1 cellular context compared by ENCODE assay signal in the genomic region with DNA sequence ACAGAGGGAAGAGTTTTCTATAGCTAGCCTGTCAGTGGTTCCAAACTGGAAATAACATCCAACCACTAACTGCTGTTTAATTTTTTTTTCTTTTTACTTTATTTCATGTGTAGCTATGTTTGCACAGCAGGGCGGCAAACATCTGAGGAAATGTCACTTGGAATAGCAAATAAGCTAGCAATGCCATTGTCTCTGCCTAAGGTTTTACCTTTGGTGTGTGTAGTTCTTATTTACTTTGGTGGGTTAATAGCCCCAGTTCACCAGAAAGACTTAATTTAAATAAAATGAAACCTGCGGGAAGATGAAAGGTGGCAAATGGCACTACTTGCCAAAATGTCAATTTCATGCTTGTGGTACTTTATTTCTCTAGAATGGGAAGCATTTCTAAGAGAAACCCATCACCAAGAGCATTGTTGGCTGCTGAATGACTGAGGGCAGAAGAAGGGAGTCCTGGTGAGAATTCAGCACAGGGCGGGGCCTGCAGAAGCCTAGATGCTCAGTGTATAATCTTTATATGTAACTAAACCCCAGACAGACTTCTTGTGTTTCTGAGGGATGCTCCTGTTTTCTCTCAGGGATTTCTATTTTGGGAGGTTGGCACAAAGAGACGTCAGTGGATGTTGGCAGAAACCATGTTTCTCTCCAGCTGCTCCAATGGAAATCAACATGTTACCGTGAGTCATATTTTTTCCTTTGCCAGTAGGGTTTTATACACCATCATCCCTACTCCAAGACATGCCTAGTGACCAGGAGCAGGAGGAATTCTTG.
TF ChIP-seq lines count a peak whose summit lies in the region.

No MANE protein-coding gene starts in this region.

TF ChIP-seq in HepG2, 621 proteins besides CTCF, POLR2A, EP300 and RAD21 (continued from another document and continues in another):
- TF ChIP-seq, protein P1, sequence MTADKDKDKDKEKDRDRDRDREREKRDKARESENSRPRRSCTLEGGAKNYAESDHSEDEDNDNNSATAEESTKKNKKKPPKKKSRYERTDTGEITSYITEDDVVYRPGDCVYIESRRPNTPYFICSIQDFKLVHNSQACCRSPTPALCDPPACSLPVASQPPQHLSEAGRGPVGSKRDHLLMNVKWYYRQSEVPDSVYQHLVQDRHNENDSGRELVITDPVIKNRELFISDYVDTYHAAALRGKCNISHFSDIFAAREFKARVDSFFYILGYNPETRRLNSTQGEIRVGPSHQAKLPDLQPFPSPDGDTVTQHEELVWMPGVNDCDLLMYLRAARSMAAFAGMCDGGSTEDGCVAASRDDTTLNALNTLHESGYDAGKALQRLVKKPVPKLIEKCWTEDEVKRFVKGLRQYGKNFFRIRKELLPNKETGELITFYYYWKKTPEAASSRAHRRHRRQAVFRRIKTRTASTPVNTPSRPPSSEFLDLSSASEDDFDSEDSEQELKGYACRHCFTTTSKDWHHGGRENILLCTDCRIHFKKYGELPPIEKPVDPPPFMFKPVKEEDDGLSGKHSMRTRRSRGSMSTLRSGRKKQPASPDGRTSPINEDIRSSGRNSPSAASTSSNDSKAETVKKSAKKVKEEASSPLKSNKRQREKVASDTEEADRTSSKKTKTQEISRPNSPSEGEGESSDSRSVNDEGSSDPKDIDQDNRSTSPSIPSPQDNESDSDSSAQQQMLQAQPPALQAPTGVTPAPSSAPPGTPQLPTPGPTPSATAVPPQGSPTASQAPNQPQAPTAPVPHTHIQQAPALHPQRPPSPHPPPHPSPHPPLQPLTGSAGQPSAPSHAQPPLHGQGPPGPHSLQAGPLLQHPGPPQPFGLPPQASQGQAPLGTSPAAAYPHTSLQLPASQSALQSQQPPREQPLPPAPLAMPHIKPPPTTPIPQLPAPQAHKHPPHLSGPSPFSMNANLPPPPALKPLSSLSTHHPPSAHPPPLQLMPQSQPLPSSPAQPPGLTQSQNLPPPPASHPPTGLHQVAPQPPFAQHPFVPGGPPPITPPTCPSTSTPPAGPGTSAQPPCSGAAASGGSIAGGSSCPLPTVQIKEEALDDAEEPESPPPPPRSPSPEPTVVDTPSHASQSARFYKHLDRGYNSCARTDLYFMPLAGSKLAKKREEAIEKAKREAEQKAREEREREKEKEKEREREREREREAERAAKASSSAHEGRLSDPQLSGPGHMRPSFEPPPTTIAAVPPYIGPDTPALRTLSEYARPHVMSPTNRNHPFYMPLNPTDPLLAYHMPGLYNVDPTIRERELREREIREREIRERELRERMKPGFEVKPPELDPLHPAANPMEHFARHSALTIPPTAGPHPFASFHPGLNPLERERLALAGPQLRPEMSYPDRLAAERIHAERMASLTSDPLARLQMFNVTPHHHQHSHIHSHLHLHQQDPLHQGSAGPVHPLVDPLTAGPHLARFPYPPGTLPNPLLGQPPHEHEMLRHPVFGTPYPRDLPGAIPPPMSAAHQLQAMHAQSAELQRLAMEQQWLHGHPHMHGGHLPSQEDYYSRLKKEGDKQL (CRISPR knock-in tag; IDR thresholded peaks at IDR 0.05; ENCODE audit: low read depth), result peak; percentile 75
- TF ChIP-seq, protein P2, sequence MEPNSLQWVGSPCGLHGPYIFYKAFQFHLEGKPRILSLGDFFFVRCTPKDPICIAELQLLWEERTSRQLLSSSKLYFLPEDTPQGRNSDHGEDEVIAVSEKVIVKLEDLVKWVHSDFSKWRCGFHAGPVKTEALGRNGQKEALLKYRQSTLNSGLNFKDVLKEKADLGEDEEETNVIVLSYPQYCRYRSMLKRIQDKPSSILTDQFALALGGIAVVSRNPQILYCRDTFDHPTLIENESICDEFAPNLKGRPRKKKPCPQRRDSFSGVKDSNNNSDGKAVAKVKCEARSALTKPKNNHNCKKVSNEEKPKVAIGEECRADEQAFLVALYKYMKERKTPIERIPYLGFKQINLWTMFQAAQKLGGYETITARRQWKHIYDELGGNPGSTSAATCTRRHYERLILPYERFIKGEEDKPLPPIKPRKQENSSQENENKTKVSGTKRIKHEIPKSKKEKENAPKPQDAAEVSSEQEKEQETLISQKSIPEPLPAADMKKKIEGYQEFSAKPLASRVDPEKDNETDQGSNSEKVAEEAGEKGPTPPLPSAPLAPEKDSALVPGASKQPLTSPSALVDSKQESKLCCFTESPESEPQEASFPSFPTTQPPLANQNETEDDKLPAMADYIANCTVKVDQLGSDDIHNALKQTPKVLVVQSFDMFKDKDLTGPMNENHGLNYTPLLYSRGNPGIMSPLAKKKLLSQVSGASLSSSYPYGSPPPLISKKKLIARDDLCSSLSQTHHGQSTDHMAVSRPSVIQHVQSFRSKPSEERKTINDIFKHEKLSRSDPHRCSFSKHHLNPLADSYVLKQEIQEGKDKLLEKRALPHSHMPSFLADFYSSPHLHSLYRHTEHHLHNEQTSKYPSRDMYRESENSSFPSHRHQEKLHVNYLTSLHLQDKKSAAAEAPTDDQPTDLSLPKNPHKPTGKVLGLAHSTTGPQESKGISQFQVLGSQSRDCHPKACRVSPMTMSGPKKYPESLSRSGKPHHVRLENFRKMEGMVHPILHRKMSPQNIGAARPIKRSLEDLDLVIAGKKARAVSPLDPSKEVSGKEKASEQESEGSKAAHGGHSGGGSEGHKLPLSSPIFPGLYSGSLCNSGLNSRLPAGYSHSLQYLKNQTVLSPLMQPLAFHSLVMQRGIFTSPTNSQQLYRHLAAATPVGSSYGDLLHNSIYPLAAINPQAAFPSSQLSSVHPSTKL (CRISPR knock-in tag; IDR thresholded peaks at IDR 0.05), result peak; percentile 81
- TF ChIP-seq SNAPC2 (CRISPR knock-in tag; IDR thresholded peaks at IDR 0.05), result no peak
- peak; percentile 60; the same call in 1 of the 2 replicates for TF ChIP-seq FOXA1 (IDR thresholded peaks at IDR 0.05)
- peak; percentile 83 for TF ChIP-seq FOXA1 (CRISPR knock-in tag; IDR thresholded peaks at IDR 0.05)
- TF ChIP-seq, protein P3, sequence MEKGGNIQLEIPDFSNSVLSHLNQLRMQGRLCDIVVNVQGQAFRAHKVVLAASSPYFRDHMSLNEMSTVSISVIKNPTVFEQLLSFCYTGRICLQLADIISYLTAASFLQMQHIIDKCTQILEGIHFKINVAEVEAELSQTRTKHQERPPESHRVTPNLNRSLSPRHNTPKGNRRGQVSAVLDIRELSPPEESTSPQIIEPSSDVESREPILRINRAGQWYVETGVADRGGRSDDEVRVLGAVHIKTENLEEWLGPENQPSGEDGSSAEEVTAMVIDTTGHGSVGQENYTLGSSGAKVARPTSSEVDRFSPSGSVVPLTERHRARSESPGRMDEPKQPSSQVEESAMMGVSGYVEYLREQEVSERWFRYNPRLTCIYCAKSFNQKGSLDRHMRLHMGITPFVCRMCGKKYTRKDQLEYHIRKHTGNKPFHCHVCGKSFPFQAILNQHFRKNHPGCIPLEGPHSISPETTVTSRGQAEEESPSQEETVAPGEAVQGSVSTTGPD (CRISPR knock-in tag; IDR thresholded peaks at IDR 0.05), result peak; percentile 62; the same call in 1 of the 2 replicates
- 0 out of 2 replicates have a peak, but pooled peaks have one; percentile 17 for TF ChIP-seq HNF4A (CRISPR knock-in tag; IDR thresholded peaks at IDR 0.05)
- TF ChIP-seq TEAD3 (CRISPR knock-in tag; optimal IDR thresholded peaks at IDR 0.05; ENCODE audit: borderline replicate concordance), result peak; percentile 28
- TF ChIP-seq SAP130 (CRISPR knock-in tag; IDR thresholded peaks at IDR 0.05; ENCODE audit: low read depth), result peak; percentile 38; the same call in 1 of the 2 replicates
- TF ChIP-seq, protein P4, sequence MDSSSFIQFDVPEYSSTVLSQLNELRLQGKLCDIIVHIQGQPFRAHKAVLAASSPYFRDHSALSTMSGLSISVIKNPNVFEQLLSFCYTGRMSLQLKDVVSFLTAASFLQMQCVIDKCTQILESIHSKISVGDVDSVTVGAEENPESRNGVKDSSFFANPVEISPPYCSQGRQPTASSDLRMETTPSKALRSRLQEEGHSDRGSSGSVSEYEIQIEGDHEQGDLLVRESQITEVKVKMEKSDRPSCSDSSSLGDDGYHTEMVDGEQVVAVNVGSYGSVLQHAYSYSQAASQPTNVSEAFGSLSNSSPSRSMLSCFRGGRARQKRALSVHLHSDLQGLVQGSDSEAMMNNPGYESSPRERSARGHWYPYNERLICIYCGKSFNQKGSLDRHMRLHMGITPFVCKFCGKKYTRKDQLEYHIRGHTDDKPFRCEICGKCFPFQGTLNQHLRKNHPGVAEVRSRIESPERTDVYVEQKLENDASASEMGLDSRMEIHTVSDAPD (CRISPR knock-in tag; IDR thresholded peaks at IDR 0.05), result peak; percentile 80; the same call in 1 of the 2 replicates
- TF ChIP-seq, protein P5, sequence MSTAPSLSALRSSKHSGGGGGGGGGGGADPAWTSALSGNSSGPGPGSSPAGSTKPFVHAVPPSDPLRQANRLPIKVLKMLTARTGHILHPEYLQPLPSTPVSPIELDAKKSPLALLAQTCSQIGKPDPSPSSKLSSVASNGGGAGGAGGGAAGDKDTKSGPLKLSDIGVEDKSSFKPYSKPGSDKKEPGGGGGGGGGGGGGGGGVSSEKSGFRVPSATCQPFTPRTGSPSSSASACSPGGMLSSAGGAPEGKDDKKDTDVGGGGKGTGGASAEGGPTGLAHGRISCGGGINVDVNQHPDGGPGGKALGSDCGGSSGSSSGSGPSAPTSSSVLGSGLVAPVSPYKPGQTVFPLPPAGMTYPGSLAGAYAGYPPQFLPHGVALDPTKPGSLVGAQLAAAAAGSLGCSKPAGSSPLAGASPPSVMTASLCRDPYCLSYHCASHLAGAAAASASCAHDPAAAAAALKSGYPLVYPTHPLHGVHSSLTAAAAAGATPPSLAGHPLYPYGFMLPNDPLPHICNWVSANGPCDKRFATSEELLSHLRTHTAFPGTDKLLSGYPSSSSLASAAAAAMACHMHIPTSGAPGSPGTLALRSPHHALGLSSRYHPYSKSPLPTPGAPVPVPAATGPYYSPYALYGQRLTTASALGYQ (CRISPR knock-in tag; IDR thresholded peaks at IDR 0.05), result no peak
- no peak for TF ChIP-seq SCMH1 (CRISPR knock-in tag; IDR thresholded peaks at IDR 0.05; ENCODE audit: borderline replicate concordance)
- no peak for TF ChIP-seq DR1 (CRISPR knock-in tag; IDR thresholded peaks at IDR 0.05)
- peak; percentile 67 for TF ChIP-seq NCOA2 (CRISPR knock-in tag; IDR thresholded peaks at IDR 0.05)
- no peak for TF ChIP-seq CREB1 (IDR thresholded peaks at IDR 0.05)
- TF ChIP-seq CREB1 (CRISPR knock-in tag; IDR thresholded peaks at IDR 0.05), result peak; percentile 50
- no peak for TF ChIP-seq SPEN (CRISPR knock-in tag; IDR thresholded peaks at IDR 0.05; ENCODE audit: low read depth)
- no peak for TF ChIP-seq ZFX (CRISPR knock-in tag; IDR thresholded peaks at IDR 0.05; ENCODE audit: low read depth)
- TF ChIP-seq ZNF33B (CRISPR knock-in tag; IDR thresholded peaks at IDR 0.05), result no peak
- no peak for TF ChIP-seq ZNF326 (CRISPR knock-in tag; IDR thresholded peaks at IDR 0.05; ENCODE audit: borderline replicate concordance)
- TF ChIP-seq NFE2 (CRISPR knock-in tag; IDR thresholded peaks at IDR 0.05), result no peak
- peak; percentile 70; the same call in 1 of the 2 replicates for TF ChIP-seq HMG20A (CRISPR knock-in tag; IDR thresholded peaks at IDR 0.05; ENCODE audit: borderline replicate concordance)
- TF ChIP-seq ISL2 (CRISPR knock-in tag; IDR thresholded peaks at IDR 0.05), result peak; percentile 69
- no peak for TF ChIP-seq ZNF20 (CRISPR knock-in tag; IDR thresholded peaks at IDR 0.05)
- TF ChIP-seq CREM (IDR thresholded peaks at IDR 0.05), result peak; percentile 52; the same call in 1 of the 2 replicates
- TF ChIP-seq CREM (CRISPR knock-in tag; IDR thresholded peaks at IDR 0.05), result no peak
- no peak for TF ChIP-seq REL (CRISPR knock-in tag; conservative IDR thresholded peaks at IDR 0.05)
- TF ChIP-seq, protein P6, sequence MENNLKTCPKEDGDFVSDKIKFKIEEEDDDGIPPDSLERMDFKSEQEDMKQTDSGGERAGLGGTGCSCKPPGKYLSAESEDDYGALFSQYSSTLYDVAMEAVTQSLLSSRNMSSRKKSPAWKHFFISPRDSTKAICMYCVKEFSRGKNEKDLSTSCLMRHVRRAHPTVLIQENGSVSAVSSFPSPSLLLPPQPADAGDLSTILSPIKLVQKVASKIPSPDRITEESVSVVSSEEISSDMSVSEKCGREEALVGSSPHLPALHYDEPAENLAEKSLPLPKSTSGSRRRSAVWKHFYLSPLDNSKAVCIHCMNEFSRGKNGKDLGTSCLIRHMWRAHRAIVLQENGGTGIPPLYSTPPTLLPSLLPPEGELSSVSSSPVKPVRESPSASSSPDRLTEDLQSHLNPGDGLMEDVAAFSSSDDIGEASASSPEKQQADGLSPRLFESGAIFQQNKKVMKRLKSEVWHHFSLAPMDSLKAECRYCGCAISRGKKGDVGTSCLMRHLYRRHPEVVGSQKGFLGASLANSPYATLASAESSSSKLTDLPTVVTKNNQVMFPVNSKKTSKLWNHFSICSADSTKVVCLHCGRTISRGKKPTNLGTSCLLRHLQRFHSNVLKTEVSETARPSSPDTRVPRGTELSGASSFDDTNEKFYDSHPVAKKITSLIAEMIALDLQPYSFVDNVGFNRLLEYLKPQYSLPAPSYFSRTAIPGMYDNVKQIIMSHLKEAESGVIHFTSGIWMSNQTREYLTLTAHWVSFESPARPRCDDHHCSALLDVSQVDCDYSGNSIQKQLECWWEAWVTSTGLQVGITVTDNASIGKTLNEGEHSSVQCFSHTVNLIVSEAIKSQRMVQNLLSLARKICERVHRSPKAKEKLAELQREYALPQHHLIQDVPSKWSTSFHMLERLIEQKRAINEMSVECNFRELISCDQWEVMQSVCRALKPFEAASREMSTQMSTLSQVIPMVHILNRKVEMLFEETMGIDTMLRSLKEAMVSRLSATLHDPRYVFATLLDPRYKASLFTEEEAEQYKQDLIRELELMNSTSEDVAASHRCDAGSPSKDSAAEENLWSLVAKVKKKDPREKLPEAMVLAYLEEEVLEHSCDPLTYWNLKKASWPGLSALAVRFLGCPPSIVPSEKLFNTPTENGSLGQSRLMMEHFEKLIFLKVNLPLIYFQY (CRISPR knock-in tag; IDR thresholded peaks at IDR 0.05; ENCODE audit: borderline replicate concordance), result no peak
- TF ChIP-seq RARA (CRISPR knock-in tag; IDR thresholded peaks at IDR 0.05), result peak; percentile 85
- peak; percentile 44; the same call in 1 of the 2 replicates for TF ChIP-seq RXRB (CRISPR knock-in tag; IDR thresholded peaks at IDR 0.05; ENCODE audit: borderline replicate concordance)
- TF ChIP-seq TCF7 (IDR thresholded peaks at IDR 0.05; ENCODE audit: low read depth), result peak; percentile 89
- TF ChIP-seq, protein P7, sequence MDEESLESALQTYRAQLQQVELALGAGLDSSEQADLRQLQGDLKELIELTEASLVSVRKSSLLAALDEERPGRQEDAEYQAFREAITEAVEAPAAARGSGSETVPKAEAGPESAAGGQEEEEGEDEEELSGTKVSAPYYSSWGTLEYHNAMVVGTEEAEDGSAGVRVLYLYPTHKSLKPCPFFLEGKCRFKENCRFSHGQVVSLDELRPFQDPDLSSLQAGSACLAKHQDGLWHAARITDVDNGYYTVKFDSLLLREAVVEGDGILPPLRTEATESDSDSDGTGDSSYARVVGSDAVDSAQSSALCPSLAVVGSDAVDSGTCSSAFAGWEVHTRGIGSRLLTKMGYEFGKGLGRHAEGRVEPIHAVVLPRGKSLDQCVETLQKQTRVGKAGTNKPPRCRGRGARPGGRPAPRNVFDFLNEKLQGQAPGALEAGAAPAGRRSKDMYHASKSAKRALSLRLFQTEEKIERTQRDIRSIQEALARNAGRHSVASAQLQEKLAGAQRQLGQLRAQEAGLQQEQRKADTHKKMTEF (CRISPR knock-in tag; IDR thresholded peaks at IDR 0.05), result 0 out of 2 replicates have a peak, but pooled peaks have one; percentile 21
- TF ChIP-seq ZNF264 (CRISPR knock-in tag; IDR thresholded peaks at IDR 0.05), result no peak
- TF ChIP-seq NR2F2 (IDR thresholded peaks at IDR 0.05; ENCODE audit: borderline replicate concordance, low read depth), result 0 out of 2 replicates have a peak, but pooled peaks have one; percentile 14
- TF ChIP-seq ZC3H4 (CRISPR knock-in tag; IDR thresholded peaks at IDR 0.05; ENCODE audit: borderline replicate concordance), result no peak
- 0 out of 2 replicates have a peak, but pooled peaks have one; percentile 17 for TF ChIP-seq ZBTB21 (CRISPR knock-in tag; IDR thresholded peaks at IDR 0.05)
- TF ChIP-seq ASH2L (IDR thresholded peaks at IDR 0.05; ENCODE audit: insufficient read length, low read depth, low read length), result peak; percentile 32
- TF ChIP-seq SOX5 (CRISPR knock-in tag; IDR thresholded peaks at IDR 0.05; ENCODE audit: borderline replicate concordance), result peak; percentile 93
- TF ChIP-seq HHEX (CRISPR knock-in tag; IDR thresholded peaks at IDR 0.05), result peak; percentile 71; the same call in 1 of the 2 replicates
